ENCODE assay signal across 1 cellular context in the genomic region with DNA sequence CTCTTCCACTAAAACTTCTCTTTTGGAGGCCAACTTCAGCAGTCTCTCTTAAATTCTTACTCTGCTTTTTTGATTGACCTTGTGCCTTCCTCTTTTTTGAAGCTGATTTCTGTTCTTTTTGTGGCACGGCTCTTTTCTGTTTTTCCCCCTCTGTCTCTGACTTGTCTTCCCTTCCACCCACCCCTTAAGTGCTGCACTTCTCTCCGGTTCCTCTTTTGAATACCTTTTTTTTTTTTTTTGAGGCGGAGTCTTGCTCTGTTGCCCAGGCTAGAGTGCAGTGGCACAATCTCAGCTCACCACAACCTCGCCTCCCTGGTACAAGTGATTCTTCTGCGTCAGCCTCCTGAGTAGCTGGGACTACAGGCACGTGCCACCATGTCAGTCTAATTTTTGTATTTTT.
TF ChIP-seq lines count a peak whose summit lies in the region.

No MANE protein-coding gene starts in this region.

TF ChIP-seq in HepG2, 621 proteins besides CTCF, POLR2A, EP300 and RAD21:
- TF ChIP-seq, protein P1, sequence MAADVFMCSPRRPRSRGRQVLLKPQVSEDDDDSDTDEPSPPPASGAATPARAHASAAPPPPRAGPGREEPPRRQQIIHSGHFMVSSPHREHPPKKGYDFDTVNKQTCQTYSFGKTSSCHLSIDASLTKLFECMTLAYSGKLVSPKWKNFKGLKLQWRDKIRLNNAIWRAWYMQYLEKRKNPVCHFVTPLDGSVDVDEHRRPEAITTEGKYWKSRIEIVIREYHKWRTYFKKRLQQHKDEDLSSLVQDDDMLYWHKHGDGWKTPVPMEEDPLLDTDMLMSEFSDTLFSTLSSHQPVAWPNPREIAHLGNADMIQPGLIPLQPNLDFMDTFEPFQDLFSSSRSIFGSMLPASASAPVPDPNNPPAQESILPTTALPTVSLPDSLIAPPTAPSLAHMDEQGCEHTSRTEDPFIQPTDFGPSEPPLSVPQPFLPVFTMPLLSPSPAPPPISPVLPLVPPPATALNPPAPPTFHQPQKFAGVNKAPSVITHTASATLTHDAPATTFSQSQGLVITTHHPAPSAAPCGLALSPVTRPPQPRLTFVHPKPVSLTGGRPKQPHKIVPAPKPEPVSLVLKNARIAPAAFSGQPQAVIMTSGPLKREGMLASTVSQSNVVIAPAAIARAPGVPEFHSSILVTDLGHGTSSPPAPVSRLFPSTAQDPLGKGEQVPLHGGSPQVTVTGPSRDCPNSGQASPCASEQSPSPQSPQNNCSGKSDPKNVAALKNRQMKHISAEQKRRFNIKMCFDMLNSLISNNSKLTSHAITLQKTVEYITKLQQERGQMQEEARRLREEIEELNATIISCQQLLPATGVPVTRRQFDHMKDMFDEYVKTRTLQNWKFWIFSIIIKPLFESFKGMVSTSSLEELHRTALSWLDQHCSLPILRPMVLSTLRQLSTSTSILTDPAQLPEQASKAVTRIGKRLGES (CRISPR knock-in tag; IDR thresholded peaks at IDR 0.05; ENCODE audit: borderline replicate concordance), result no peak
- TF ChIP-seq ZNF530 (CRISPR knock-in tag; IDR thresholded peaks at IDR 0.05; ENCODE audit: low read depth) (no peak), ARHGAP35 (CRISPR knock-in tag; IDR thresholded peaks at IDR 0.05; ENCODE audit: borderline replicate concordance) (no peak)
